Comparison of ENCODE assay signal across 20 cellular contexts in genomic region chr7:157488326-157488725, GRCh38.
A peak's percentile ranks its signal among the peaks of the same experiment; 100 is the strongest.
DNase-seq lines count a peak whose midpoint lies in the region; ATAC-seq, FAIRE-seq and TF ChIP-seq lines count a peak whose summit lies in the region.
"Had no signal": no experiment of that assay in that cellular context is flagged by ENCODE, and none has a peak within 500 bp of the region (broad histone marks: within the 10 kb centered on the region; RNA-seq: fewer than 3 reads in every experiment).

No MANE protein-coding gene starts in this region.

- H3K4me1 ChIP-seq in astrocyte (ENCODE audit: insufficient read depth, low read length): no peaks in the 10 kb centered on the region
- H3K4me1 ChIP-seq in neural progenitor cell: no peaks in the 10 kb centered on the region
- no peaks in the 10 kb centered on the region for H3K4me1 ChIP-seq in suprapubic skin
- H3K4me1 ChIP-seq: BE2C, Caco-2, left lung, upper lobe of left lung had no signal

- H3K36me3 ChIP-seq in astrocyte (ENCODE audit: insufficient read depth, low read length) (no peaks in the 10 kb centered on the region), neural progenitor cell (no peaks in the 10 kb centered on the region), suprapubic skin (no peaks in the 10 kb centered on the region)
- H3K36me3 ChIP-seq: BE2C, left lung, upper lobe of left lung had no signal

- H3K4me1 Mint-ChIP-seq in astrocyte (ENCODE audit: low read depth, unreplicated experiment): no peaks in the 10 kb centered on the region
- H3K4me1 Mint-ChIP-seq in neural progenitor cell: peaks cover 29% of the 10 kb centered on the region
- H3K4me1 Mint-ChIP-seq: mesothelial cell of epicardium had no signal

- peak overlapping the region; percentile 17 for H2AFZ ChIP-seq in astrocyte (ENCODE audit: low read depth, low read length)
- peak overlapping the region; percentile 42 for H2AFZ ChIP-seq in neural progenitor cell (replicated peaks)

- H3K27ac Mint-ChIP-seq in astrocyte (ENCODE audit: unreplicated experiment): no peak overlapping the region
- H3K27ac Mint-ChIP-seq in neural progenitor cell: peak overlapping the region; percentile 86
- H3K27ac Mint-ChIP-seq: mesothelial cell of epicardium had no signal

- TF ChIP-seq CTCF in astrocyte (IDR thresholded peaks at IDR 0.05; ENCODE audit: insufficient read depth, low read depth, low read length) (no peak), neural progenitor cell (IDR thresholded peaks at IDR 0.05) (no peak), suprapubic skin (IDR thresholded peaks at IDR 0.05) (no peak)

- no peak overlapping the region for H3K4me3 Mint-ChIP-seq in astrocyte (ENCODE audit: unreplicated experiment)
- H3K4me3 Mint-ChIP-seq in neural progenitor cell: no peak overlapping the region
- H3K4me3 Mint-ChIP-seq: central memory CD8-positive, alpha-beta T cell; mesothelial cell of epicardium had no signal

- H3K36me3 Mint-ChIP-seq in astrocyte (ENCODE audit: low read depth, unreplicated experiment) (peaks cover 2% of the 10 kb centered on the region), neural progenitor cell (peaks cover 4% of the 10 kb centered on the region)
- H3K36me3 Mint-ChIP-seq: mesothelial cell of epicardium had no signal

- no peaks in the 10 kb centered on the region for H3K79me2 ChIP-seq in astrocyte (ENCODE audit: insufficient read depth, low read length)
- H3K79me2 ChIP-seq in neural progenitor cell (ENCODE audit: low read depth): no peaks in the 10 kb centered on the region

- H4K20me1 ChIP-seq in astrocyte (ENCODE audit: insufficient read depth, low read length) (no peaks in the 10 kb centered on the region), neural progenitor cell (ENCODE audit: low read depth) (no peaks in the 10 kb centered on the region)

- H3K27ac ChIP-seq in astrocyte (ENCODE audit: low read depth, low read length): no peak overlapping the region
- H3K27ac ChIP-seq in neural progenitor cell: no peak overlapping the region
- no peak overlapping the region for H3K27ac ChIP-seq in suprapubic skin
- H3K27ac ChIP-seq: left lung, upper lobe of left lung had no signal

- H3K27me3 ChIP-seq in astrocyte (ENCODE audit: insufficient read depth, low read length): no peaks in the 10 kb centered on the region
- peaks cover 14% of the 10 kb centered on the region for H3K27me3 ChIP-seq in neural progenitor cell
- no peaks in the 10 kb centered on the region for H3K27me3 ChIP-seq in suprapubic skin
- H3K27me3 ChIP-seq: upper lobe of left lung had no signal

- no peak for TF ChIP-seq POLR2A in suprapubic skin (IDR thresholded peaks at IDR 0.05)

- ATAC-seq in HG03342 (IDR thresholded peaks at IDR 0.05; ENCODE audit: unreplicated experiment): no peak
- ATAC-seq: left lung had no signal

- no peak for TF ChIP-seq EP300 in suprapubic skin (IDR thresholded peaks at IDR 0.05)

- H3K4me2 ChIP-seq in astrocyte (ENCODE audit: low read length) (peak overlapping the region; percentile 66), neural progenitor cell (no peak overlapping the region)

- WGBS in suprapubic skin: 82% methylated on average over 22 of the region's 22 CpGs

- H3K9me3 Mint-ChIP-seq in astrocyte (ENCODE audit: unreplicated experiment): peaks cover 15% of the 10 kb centered on the region
- peaks cover 21% of the 10 kb centered on the region for H3K9me3 Mint-ChIP-seq in neural progenitor cell
- H3K9me3 Mint-ChIP-seq: central memory CD8-positive, alpha-beta T cell had no signal

- no peak overlapping the region for H3K9ac ChIP-seq in astrocyte (ENCODE audit: low read length)
- H3K9ac ChIP-seq in neural progenitor cell: no peak overlapping the region

- H3K27me3 Mint-ChIP-seq in astrocyte (ENCODE audit: low read depth, unreplicated experiment) (no peaks in the 10 kb centered on the region), neural progenitor cell (ENCODE audit: insufficient read depth, low read depth) (peaks cover 12% of the 10 kb centered on the region)

- H3K4me3 ChIP-seq in astrocyte (ENCODE audit: insufficient read depth, low read depth, low read length) (no peak overlapping the region), neural progenitor cell (no peak overlapping the region), suprapubic skin (no peak overlapping the region)
- H3K4me3 ChIP-seq: left lung, upper lobe of left lung had no signal

- H3K9me3 ChIP-seq in astrocyte (ENCODE audit: insufficient read depth, low read depth, low read length) (no peaks in the 10 kb centered on the region), neural progenitor cell (ENCODE audit: low read depth) (no peaks in the 10 kb centered on the region), suprapubic skin (no peaks in the 10 kb centered on the region)
- H3K9me3 ChIP-seq: BE2C, left lung had no signal

- FAIRE-seq in astrocyte (lab: Jason Lieb, UNC): no peak

- peak; percentile 44 for DNase-seq in NCI-H1436 (lab: John Stamatoyannopoulos, UW)
- no peak for DNase-seq in NCI-H1436 treated with DMSO at 0.1 percent for 48 hours (lab: John Stamatoyannopoulos, UW)
- DNase-seq in H4 (ENCODE audit: low spot score): peak; percentile 65
- DNase-seq in astrocyte (ENCODE audit: low read depth): peak; percentile 27
- no peak for DNase-seq in neural progenitor cell (ENCODE audit: low spot score)
- DNase-seq in suprapubic skin (ENCODE audit: low spot score in 2 of 2): no peak
- no peak for DNase-seq in globus pallidus (ENCODE audit: low spot score)
- DNase-seq: activated CD4-positive, alpha-beta T cell treated with anti-CD3 and anti-CD28 coated beads for 4 hours; activated naive CD4-positive, alpha-beta T cell; BE2C; Caco-2; glutamatergic neuron; Karpas-422; NCI-H2081 treated with DMSO at 0.1 percent for 48 hours; NCI-H524 treated with DMSO at 0.1 percent for 48 hours had no signal

- H3F3A ChIP-seq in neural progenitor cell (ENCODE audit: low read depth): no peaks in the 10 kb centered on the region

Comparison
In these comparisons a context has a peak if more than half of its experiments do, and no peak if none do; other contexts are left out.
1. DNase-seq: peak in NCI-H1436 (single experiment), H4 (single experiment) and astrocyte (single experiment); none in NCI-H1436 treated with DMSO at 0.1 percent for 48 hours (single experiment), neural progenitor cell (single experiment), suprapubic skin (0 of 2) and globus pallidus (single experiment).